Comparison of ENCODE assay signal across 1 cellular context in the genomic region with DNA sequence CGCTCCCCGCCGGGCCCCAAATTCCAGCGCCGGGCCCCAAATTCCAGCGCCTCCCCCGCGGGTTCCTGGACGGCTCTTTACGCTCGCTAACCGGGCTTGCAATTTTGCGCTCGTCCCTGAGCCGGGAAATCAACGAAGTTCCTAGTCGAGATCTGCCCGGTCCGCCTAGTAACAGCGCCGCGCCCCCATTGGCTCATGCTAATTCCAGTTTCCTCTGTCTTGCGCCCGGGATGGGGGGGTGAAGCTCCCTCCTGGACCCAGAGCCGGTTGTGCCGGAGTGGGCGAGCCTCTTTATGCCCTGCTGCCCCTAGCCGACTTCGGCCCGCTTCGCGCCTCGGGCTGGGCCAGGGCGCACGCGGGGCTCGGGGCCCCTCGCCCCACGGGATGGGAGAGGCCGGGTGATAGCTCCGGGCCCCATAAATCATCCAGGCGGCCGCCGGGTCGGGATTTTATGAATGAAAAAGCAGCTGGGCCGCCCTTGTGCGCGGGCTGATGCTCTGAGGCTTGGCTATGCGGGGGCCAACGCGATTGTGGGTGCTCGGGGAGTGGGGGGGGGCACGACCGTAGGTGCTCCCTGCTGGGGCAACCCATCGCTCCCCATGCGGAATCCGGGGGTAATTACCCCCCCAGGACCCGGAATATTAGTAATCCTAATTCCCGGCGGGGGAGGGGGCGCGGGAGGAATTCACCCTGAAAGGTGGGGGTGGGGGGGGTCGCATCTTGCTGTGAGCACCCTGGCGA.
TF ChIP-seq lines count a peak whose summit lies in the region.

No MANE protein-coding gene starts in this region.

TF ChIP-seq in HepG2, 621 proteins besides CTCF, POLR2A, EP300 and RAD21 (continued from another document and continues in another):
- TF ChIP-seq, protein P1, sequence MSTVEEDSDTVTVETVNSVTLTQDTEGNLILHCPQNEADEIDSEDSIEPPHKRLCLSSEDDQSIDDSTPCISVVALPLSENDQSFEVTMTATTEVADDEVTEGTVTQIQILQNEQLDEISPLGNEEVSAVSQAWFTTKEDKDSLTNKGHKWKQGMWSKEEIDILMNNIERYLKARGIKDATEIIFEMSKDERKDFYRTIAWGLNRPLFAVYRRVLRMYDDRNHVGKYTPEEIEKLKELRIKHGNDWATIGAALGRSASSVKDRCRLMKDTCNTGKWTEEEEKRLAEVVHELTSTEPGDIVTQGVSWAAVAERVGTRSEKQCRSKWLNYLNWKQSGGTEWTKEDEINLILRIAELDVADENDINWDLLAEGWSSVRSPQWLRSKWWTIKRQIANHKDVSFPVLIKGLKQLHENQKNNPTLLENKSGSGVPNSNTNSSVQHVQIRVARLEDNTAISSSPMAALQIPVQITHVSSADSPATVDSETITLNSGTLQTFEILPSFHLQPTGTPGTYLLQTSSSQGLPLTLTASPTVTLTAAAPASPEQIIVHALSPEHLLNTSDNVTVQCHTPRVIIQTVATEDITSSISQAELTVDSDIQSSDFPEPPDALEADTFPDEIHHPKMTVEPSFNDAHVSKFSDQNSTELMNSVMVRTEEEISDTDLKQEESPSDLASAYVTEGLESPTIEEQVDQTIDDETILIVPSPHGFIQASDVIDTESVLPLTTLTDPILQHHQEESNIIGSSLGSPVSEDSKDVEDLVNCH (CRISPR knock-in tag; IDR thresholded peaks at IDR 0.05): no peak
- TF ChIP-seq RFX5 (IDR thresholded peaks at IDR 0.05; ENCODE audit: low read depth, low read length) (peak; percentile 99), EZH2 (conservative IDR thresholded peaks at IDR 0.05; ENCODE audit: low read depth, low read length) (no peak), ARID2 (CRISPR knock-in tag; IDR thresholded peaks at IDR 0.05; ENCODE audit: borderline replicate concordance) (no peak), ARNTL (CRISPR knock-in tag; IDR thresholded peaks at IDR 0.05) (peak; percentile 38; the same call in 1 of the 2 replicates), NFE2 (CRISPR knock-in tag; IDR thresholded peaks at IDR 0.05) (no peak), ZNF292 (CRISPR knock-in tag; IDR thresholded peaks at IDR 0.05; ENCODE audit: borderline replicate concordance, low read depth) (no peak), TEAD3 (CRISPR knock-in tag; optimal IDR thresholded peaks at IDR 0.05; ENCODE audit: borderline replicate concordance) (peak; percentile 35), TBP (CRISPR knock-in tag; IDR thresholded peaks at IDR 0.05) (no peak), NR3C1 (CRISPR knock-in tag; IDR thresholded peaks at IDR 0.05) (no peak), NFE2L2 (IDR thresholded peaks at IDR 0.05; ENCODE audit: low read length) (no peak), NCOA1 (CRISPR knock-in tag; IDR thresholded peaks at IDR 0.05) (no peak), ZNF367 (CRISPR knock-in tag; IDR thresholded peaks at IDR 0.05; ENCODE audit: borderline replicate concordance) (no peak), ZNF136 (CRISPR knock-in tag; IDR thresholded peaks at IDR 0.05; ENCODE audit: low read depth) (no peak), KDM2A (CRISPR knock-in tag; IDR thresholded peaks at IDR 0.05; ENCODE audit: borderline replicate concordance, low read depth) (peak; percentile 65; the same call in 1 of the 2 replicates), ZNF33A (CRISPR knock-in tag; IDR thresholded peaks at IDR 0.05; ENCODE audit: borderline replicate concordance) (no peak), ZNF20 (CRISPR knock-in tag; IDR thresholded peaks at IDR 0.05) (no peak), SMAD9 (CRISPR knock-in tag; IDR thresholded peaks at IDR 0.05) (no peak), HNF4G (IDR thresholded peaks at IDR 0.05; ENCODE audit: borderline replicate concordance, low read depth, low read length) (no peak; the same call in 1 of the 2 replicates), HNF4G (CRISPR knock-in tag; IDR thresholded peaks at IDR 0.05; ENCODE audit: borderline replicate concordance, low read depth) (no peak), CBFB (CRISPR knock-in tag; IDR thresholded peaks at IDR 0.05) (no peak), ZNF75D (CRISPR knock-in tag; IDR thresholded peaks at IDR 0.05; ENCODE audit: borderline replicate concordance) (no peak), ZNF282 (IDR thresholded peaks at IDR 0.05; ENCODE audit: partially characterized antibody) (no peak), ZBTB8A (CRISPR knock-in tag; IDR thresholded peaks at IDR 0.05; ENCODE audit: borderline replicate concordance, low read depth) (no peak), ZC3H13 (CRISPR knock-in tag; IDR thresholded peaks at IDR 0.05) (no peak)
- TF ChIP-seq, protein P2, sequence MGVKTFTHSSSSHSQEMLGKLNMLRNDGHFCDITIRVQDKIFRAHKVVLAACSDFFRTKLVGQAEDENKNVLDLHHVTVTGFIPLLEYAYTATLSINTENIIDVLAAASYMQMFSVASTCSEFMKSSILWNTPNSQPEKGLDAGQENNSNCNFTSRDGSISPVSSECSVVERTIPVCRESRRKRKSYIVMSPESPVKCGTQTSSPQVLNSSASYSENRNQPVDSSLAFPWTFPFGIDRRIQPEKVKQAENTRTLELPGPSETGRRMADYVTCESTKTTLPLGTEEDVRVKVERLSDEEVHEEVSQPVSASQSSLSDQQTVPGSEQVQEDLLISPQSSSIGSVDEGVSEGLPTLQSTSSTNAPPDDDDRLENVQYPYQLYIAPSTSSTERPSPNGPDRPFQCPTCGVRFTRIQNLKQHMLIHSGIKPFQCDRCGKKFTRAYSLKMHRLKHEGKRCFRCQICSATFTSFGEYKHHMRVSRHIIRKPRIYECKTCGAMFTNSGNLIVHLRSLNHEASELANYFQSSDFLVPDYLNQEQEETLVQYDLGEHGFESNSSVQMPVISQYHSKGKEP (CRISPR knock-in tag; IDR thresholded peaks at IDR 0.05): no peak
- TF ChIP-seq, protein P3, sequence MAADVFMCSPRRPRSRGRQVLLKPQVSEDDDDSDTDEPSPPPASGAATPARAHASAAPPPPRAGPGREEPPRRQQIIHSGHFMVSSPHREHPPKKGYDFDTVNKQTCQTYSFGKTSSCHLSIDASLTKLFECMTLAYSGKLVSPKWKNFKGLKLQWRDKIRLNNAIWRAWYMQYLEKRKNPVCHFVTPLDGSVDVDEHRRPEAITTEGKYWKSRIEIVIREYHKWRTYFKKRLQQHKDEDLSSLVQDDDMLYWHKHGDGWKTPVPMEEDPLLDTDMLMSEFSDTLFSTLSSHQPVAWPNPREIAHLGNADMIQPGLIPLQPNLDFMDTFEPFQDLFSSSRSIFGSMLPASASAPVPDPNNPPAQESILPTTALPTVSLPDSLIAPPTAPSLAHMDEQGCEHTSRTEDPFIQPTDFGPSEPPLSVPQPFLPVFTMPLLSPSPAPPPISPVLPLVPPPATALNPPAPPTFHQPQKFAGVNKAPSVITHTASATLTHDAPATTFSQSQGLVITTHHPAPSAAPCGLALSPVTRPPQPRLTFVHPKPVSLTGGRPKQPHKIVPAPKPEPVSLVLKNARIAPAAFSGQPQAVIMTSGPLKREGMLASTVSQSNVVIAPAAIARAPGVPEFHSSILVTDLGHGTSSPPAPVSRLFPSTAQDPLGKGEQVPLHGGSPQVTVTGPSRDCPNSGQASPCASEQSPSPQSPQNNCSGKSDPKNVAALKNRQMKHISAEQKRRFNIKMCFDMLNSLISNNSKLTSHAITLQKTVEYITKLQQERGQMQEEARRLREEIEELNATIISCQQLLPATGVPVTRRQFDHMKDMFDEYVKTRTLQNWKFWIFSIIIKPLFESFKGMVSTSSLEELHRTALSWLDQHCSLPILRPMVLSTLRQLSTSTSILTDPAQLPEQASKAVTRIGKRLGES (CRISPR knock-in tag; IDR thresholded peaks at IDR 0.05; ENCODE audit: borderline replicate concordance): no peak
- TF ChIP-seq, protein P4, sequence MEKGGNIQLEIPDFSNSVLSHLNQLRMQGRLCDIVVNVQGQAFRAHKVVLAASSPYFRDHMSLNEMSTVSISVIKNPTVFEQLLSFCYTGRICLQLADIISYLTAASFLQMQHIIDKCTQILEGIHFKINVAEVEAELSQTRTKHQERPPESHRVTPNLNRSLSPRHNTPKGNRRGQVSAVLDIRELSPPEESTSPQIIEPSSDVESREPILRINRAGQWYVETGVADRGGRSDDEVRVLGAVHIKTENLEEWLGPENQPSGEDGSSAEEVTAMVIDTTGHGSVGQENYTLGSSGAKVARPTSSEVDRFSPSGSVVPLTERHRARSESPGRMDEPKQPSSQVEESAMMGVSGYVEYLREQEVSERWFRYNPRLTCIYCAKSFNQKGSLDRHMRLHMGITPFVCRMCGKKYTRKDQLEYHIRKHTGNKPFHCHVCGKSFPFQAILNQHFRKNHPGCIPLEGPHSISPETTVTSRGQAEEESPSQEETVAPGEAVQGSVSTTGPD (CRISPR knock-in tag; IDR thresholded peaks at IDR 0.05): no peak
- TF ChIP-seq, protein P5, sequence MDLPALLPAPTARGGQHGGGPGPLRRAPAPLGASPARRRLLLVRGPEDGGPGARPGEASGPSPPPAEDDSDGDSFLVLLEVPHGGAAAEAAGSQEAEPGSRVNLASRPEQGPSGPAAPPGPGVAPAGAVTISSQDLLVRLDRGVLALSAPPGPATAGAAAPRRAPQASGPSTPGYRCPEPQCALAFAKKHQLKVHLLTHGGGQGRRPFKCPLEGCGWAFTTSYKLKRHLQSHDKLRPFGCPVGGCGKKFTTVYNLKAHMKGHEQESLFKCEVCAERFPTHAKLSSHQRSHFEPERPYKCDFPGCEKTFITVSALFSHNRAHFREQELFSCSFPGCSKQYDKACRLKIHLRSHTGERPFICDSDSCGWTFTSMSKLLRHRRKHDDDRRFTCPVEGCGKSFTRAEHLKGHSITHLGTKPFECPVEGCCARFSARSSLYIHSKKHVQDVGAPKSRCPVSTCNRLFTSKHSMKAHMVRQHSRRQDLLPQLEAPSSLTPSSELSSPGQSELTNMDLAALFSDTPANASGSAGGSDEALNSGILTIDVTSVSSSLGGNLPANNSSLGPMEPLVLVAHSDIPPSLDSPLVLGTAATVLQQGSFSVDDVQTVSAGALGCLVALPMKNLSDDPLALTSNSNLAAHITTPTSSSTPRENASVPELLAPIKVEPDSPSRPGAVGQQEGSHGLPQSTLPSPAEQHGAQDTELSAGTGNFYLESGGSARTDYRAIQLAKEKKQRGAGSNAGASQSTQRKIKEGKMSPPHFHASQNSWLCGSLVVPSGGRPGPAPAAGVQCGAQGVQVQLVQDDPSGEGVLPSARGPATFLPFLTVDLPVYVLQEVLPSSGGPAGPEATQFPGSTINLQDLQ (CRISPR knock-in tag; IDR thresholded peaks at IDR 0.05): no peak
- TF ChIP-seq, protein P6, sequence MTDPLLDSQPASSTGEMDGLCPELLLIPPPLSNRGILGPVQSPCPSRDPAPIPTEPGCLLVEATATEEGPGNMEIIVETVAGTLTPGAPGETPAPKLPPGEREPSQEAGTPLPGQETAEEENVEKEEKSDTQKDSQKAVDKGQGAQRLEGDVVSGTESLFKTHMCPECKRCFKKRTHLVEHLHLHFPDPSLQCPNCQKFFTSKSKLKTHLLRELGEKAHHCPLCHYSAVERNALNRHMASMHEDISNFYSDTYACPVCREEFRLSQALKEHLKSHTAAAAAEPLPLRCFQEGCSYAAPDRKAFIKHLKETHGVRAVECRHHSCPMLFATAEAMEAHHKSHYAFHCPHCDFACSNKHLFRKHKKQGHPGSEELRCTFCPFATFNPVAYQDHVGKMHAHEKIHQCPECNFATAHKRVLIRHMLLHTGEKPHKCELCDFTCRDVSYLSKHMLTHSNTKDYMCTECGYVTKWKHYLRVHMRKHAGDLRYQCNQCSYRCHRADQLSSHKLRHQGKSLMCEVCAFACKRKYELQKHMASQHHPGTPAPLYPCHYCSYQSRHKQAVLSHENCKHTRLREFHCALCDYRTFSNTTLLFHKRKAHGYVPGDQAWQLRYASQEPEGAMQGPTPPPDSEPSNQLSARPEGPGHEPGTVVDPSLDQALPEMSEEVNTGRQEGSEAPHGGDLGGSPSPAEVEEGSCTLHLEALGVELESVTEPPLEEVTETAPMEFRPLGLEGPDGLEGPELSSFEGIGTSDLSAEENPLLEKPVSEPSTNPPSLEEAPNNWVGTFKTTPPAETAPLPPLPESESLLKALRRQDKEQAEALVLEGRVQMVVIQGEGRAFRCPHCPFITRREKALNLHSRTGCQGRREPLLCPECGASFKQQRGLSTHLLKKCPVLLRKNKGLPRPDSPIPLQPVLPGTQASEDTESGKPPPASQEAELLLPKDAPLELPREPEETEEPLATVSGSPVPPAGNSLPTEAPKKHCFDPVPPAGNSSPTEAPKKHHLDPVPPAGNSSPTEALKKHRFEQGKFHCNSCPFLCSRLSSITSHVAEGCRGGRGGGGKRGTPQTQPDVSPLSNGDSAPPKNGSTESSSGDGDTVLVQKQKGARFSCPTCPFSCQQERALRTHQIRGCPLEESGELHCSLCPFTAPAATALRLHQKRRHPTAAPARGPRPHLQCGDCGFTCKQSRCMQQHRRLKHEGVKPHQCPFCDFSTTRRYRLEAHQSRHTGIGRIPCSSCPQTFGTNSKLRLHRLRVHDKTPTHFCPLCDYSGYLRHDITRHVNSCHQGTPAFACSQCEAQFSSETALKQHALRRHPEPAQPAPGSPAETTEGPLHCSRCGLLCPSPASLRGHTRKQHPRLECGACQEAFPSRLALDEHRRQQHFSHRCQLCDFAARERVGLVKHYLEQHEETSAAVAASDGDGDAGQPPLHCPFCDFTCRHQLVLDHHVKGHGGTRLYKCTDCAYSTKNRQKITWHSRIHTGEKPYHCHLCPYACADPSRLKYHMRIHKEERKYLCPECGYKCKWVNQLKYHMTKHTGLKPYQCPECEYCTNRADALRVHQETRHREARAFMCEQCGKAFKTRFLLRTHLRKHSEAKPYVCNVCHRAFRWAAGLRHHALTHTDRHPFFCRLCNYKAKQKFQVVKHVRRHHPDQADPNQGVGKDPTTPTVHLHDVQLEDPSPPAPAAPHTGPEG (CRISPR knock-in tag; IDR thresholded peaks at IDR 0.05): no peak
- TF ChIP-seq, protein P7, sequence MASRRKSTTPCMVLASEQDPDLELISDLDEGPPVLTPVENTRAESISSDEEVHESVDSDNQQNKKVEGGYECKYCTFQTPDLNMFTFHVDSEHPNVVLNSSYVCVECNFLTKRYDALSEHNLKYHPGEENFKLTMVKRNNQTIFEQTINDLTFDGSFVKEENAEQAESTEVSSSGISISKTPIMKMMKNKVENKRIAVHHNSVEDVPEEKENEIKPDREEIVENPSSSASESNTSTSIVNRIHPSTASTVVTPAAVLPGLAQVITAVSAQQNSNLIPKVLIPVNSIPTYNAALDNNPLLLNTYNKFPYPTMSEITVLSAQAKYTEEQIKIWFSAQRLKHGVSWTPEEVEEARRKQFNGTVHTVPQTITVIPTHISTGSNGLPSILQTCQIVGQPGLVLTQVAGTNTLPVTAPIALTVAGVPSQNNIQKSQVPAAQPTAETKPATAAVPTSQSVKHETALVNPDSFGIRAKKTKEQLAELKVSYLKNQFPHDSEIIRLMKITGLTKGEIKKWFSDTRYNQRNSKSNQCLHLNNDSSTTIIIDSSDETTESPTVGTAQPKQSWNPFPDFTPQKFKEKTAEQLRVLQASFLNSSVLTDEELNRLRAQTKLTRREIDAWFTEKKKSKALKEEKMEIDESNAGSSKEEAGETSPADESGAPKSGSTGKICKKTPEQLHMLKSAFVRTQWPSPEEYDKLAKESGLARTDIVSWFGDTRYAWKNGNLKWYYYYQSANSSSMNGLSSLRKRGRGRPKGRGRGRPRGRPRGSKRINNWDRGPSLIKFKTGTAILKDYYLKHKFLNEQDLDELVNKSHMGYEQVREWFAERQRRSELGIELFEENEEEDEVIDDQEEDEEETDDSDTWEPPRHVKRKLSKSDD (CRISPR knock-in tag; IDR thresholded peaks at IDR 0.05; ENCODE audit: low read depth): no peak
- TF ChIP-seq, protein P8, sequence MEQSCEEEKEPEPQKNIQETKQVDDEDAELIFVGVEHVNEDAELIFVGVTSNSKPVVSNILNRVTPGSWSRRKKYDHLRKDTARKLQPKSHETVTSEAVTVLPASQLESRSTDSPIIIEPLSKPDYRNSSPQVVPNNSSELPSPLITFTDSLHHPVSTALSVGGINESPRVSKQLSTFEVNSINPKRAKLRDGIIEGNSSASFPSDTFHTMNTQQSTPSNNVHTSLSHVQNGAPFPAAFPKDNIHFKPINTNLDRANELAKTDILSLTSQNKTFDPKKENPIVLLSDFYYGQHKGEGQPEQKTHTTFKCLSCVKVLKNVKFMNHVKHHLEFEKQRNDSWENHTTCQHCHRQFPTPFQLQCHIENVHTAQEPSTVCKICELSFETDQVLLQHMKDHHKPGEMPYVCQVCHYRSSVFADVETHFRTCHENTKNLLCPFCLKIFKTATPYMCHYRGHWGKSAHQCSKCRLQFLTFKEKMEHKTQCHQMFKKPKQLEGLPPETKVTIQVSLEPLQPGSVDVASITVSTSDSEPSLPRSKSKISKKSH (CRISPR knock-in tag; IDR thresholded peaks at IDR 0.05; ENCODE audit: borderline replicate concordance): peak; percentile 49; the same call in 1 of the 2 replicates
